In genomic region chr1:40909281-40909680, GRCh38 we compare ENCODE assay signal across 1 cellular context.
A peak's percentile ranks its signal among the peaks of the same experiment; 100 is the strongest.
TF ChIP-seq lines count a peak whose summit lies in the region.

No MANE protein-coding gene starts in this region.

TF ChIP-seq in IMR-90, 13 proteins besides CTCF, POLR2A, EP300 and RAD21:
- TF ChIP-seq SMC3 (IDR thresholded peaks at IDR 0.05; ENCODE audit: low read depth, low read length) (no peak), MAZ (IDR thresholded peaks at IDR 0.05; ENCODE audit: borderline replicate concordance, low read depth, low read length) (no peak), CEBPB (IDR thresholded peaks at IDR 0.05; ENCODE audit: low read depth, low read length) (peak; percentile 9; the same call in 1 of the 2 replicates)
TF ChIP-seq in IMR-90: peak in this region for 1.
